Comparison of ENCODE assay signal across 9 cellular contexts in genomic region chrX:72305286-72306084, GRCh38. TPM values are rescaled to one million over a fixed set of nuclear protein-coding genes. Genes with fewer than 3 reads are reported as not detected.
DNase-seq lines count a peak whose midpoint lies in the region; ATAC-seq, FAIRE-seq and TF ChIP-seq lines count a peak whose summit lies in the region.
"Had no signal": no experiment of that assay in that cellular context is flagged by ENCODE, and none has a peak within 500 bp of the region (broad histone marks: within the 10 kb centered on the region; RNA-seq: fewer than 3 reads in every experiment).

A gene with protein sequence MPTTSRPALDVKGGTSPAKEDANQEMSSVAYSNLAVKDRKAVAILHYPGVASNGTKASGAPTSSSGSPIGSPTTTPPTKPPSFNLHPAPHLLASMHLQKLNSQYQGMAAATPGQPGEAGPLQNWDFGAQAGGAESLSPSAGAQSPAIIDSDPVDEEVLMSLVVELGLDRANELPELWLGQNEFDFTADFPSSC (minus strand): TSS chrX:72305914. CDS start chrX:72302869, 3,045 bp downstream.

- H3K4me1 ChIP-seq in A549 (peaks cover 15% of the 10 kb centered on the region; the same call in 2 of the 3 replicates), HAP-1 (peaks cover 18% of the 10 kb centered on the region), right atrium auricular region (peaks cover 0 to 38% of the 10 kb centered on the region in 2 donors), skeletal muscle tissue (ENCODE audit: control insufficient read depth in 3 of 3, insufficient read depth in 3 of 3, low read length in 3 of 3) (peaks cover 13 to 28% (median 14%) of the 10 kb centered on the region in 3 donors)

- no peaks in the 10 kb centered on the region for H3K36me3 Mint-ChIP-seq in activated T-cell treated with anti-CD3 and anti-CD28 coated beads, Interleukin-2, amount 50 U/mL, for 24 hours (ENCODE audit: low read depth)

- H3K4me3 ChIP-seq in A549 (peak within 1 kb of the TSS; percentile 63), HAP-1 (peak within 1 kb of the TSS; percentile 55), right atrium auricular region (peak within 1 kb of the TSS; percentile 47 to 56), skeletal muscle tissue (ENCODE audit: low read length in 3 of 3) (peak within 1 kb of the TSS; percentile 51 to 65 (median 63))

- no peak for TF ChIP-seq RAD21 in A549 (conservative IDR thresholded peaks at IDR 0.05 in 1 of 2, IDR thresholded peaks at IDR 0.05 in 1 of 2)

- DNase-seq in A549 (ENCODE audit: low read depth in 1 of 2, low spot score in 1 of 2) (peak in 1 of 2 experiments; percentile 15), HAP-1 (ENCODE audit: low spot score in 2 of 2) (peak; percentile 19 to 54), right atrium auricular region (ENCODE audit: low spot score) (no peak), NOMO-1 treated with DMSO at 0.1 percent for 48 hours (lab: John Stamatoyannopoulos, UW; ENCODE audit: unreplicated experiment) (no peak), NAMALWA (ENCODE audit: low spot score) (no peak)
- DNase-seq in activated T-cell treated with anti-CD3 and anti-CD28 coated beads, Interleukin-2, amount 50 U/mL, for 24 hours: peak; percentile 55

- no peak for FAIRE-seq in A549 (lab: Jason Lieb, UNC)
- FAIRE-seq: endometrium had no signal

- peak; percentile 22 to 49; a peak in 4 of 6 replicates for ATAC-seq in A549
- ATAC-seq in GM19397 (IDR thresholded peaks at IDR 0.05; ENCODE audit: unreplicated experiment): no peak

- H3K4me2 ChIP-seq in A549: peak within 1 kb of the TSS; percentile 95

- WGBS in A549 (ENCODE audit: missing lambda C conversion rate): 2% methylated on average over 40 of the region's 68 CpGs

- POLR2A ChIA-PET in A549 (lab: Yijun Ruan, JAX): no interaction called here

- CTCF ChIA-PET in A549 (lab: Yijun Ruan, JAX): interaction anchor here (1.0 to 1.2 kb wide), 2 partner anchors 26 to 29 kb away, joined by 3 to 5 read pairs; partner anchors contain the start of gene RPS4X

- no peaks in the 10 kb centered on the region for H3K27me3 ChIP-seq in HAP-1 (ENCODE audit: low read depth)
- H3K27me3 ChIP-seq in right atrium auricular region: peaks cover 13 to 32% of the 10 kb centered on the region in 2 donors
- H3K27me3 ChIP-seq in skeletal muscle tissue (ENCODE audit: control insufficient read depth in 3 of 3, insufficient read depth in 3 of 3, low read length in 3 of 3): peaks cover 16 to 71% (median 28%) of the 10 kb centered on the region in 3 donors

- H3K9ac ChIP-seq in skeletal muscle tissue (ENCODE audit: low read depth in 1 of 3, low read length in 3 of 3): peak within 1 kb of the TSS in 1 of 3 donors; percentile 25

- in situ Hi-C loops in HAP-1 (cut with MboI; ENCODE audit: low sequenced_read_pairs): no loop called here

- no peak for TF ChIP-seq POLR2A in A549 (IDR thresholded peaks at IDR 0.05; ENCODE audit: low read length)

- peaks cover 38% of the 10 kb centered on the region for H3K4me1 Mint-ChIP-seq in activated T-cell treated with anti-CD3 and anti-CD28 coated beads, Interleukin-2, amount 50 U/mL, for 24 hours (ENCODE audit: low read depth)

- TF ChIP-seq CTCF in A549 (IDR thresholded peaks at IDR 0.05) (no peak), right atrium auricular region (IDR thresholded peaks at IDR 0.05) (no peak)

- H3K27ac ChIP-seq in A549 (peak within 1 kb of the TSS; percentile 57 to 77; a peak in 5 of 6 replicates), right atrium auricular region (no peak within 1 kb of the TSS), skeletal muscle tissue (ENCODE audit: low read depth, low read length) (no peak within 1 kb of the TSS)

- no peak for TF ChIP-seq EP300 in A549 (IDR thresholded peaks at IDR 0.05)

- H3K9me3 ChIP-seq in A549 (no peaks in the 10 kb centered on the region), HAP-1 (no peaks in the 10 kb centered on the region), right atrium auricular region (no peaks in the 10 kb centered on the region), skeletal muscle tissue (ENCODE audit: control insufficient read depth in 3 of 3, low read length in 3 of 3) (no peaks in the 10 kb centered on the region)

- H3K27ac Mint-ChIP-seq in activated T-cell treated with anti-CD3 and anti-CD28 coated beads, Interleukin-2, amount 50 U/mL, for 24 hours: peak within 1 kb of the TSS; percentile 27

- peaks cover 91% of the 10 kb centered on the region for H3K27me3 Mint-ChIP-seq in activated T-cell treated with anti-CD3 and anti-CD28 coated beads, Interleukin-2, amount 50 U/mL, for 24 hours

- peak within 1 kb of the TSS; percentile 73 for H3K4me3 Mint-ChIP-seq in activated T-cell treated with anti-CD3 and anti-CD28 coated beads, Interleukin-2, amount 50 U/mL, for 24 hours

- H3K36me3 ChIP-seq in HAP-1 (replicated peaks): no peaks in the 10 kb centered on the region
- H3K36me3 ChIP-seq in right atrium auricular region: no peaks in the 10 kb centered on the region
- H3K36me3 ChIP-seq in skeletal muscle tissue (ENCODE audit: control insufficient read depth in 3 of 3, insufficient read depth in 3 of 3, low read length in 3 of 3): no peaks in the 10 kb centered on the region

- H3K9me3 Mint-ChIP-seq in activated T-cell treated with anti-CD3 and anti-CD28 coated beads, Interleukin-2, amount 50 U/mL, for 24 hours: no peaks in the 10 kb centered on the region

TF ChIP-seq in A549, 52 proteins besides CTCF, POLR2A, EP300 and RAD21:
- TF ChIP-seq RNF2 (IDR thresholded peaks at IDR 0.05; ENCODE audit: borderline replicate concordance, low read depth) (peak; percentile 6; the same call in 1 of the 2 replicates), RFX5 (IDR thresholded peaks at IDR 0.05) (no peak)
TF ChIP-seq in A549: peak in this region for 1.

RNA-seq across cellular contexts. Expression of the gene that starts here (rescaled TPM):
- polyA plus RNA-seq in A549 (2011; rRNA removed): 0.43 and 0.61 TPM in 2 replicates
- 0.65 and 0.79 TPM in 2 replicates for polyA plus RNA-seq in A549 (2012; cell fraction: cytosol; rRNA removed)
- 0.47 and 0.56 TPM in 2 replicates for polyA plus RNA-seq in A549 (2012; cell fraction: nucleus; rRNA removed)
- 0.26 to 0.43 TPM (median 0.30 TPM) in 3 replicates for polyA plus RNA-seq in A549 (2017; fragmentation: RNase III; extraction: RNeasy Plus Mini Kit Qiagen cat#74134 plus additional on column Dnase treatment)
- polyA minus RNA-seq in A549 (2011; rRNA and poly(A)+ RNA removed): 0.97 TPM in 1 of 2 replicates, not detected in the other
- under 1 TPM in 1 of 2 donors, not detected in 1; 0.51 TPM for total RNA-seq in right atrium auricular region
- 18.8 TPM for total RNA-seq in skeletal muscle tissue

Comparison
In these comparisons a context has a peak if more than half of its experiments do, and no peak if none do; other contexts are left out.
1. RNA of the gene that starts here (total RNA-seq): 18.8 TPM in skeletal muscle tissue (single experiment); 0.51 TPM in right atrium auricular region; every median in the first group is over 10 times any median in the second.
2. Peak in ATAC-seq, H3K4me3 ChIP-seq, H3K27ac ChIP-seq and H3K4me2 ChIP-seq in A549; RNA of the gene not detected or under 1 TPM.
3. DNase-seq: peak in HAP-1 (2 of 2) and activated T-cell treated with anti-CD3 and anti-CD28 coated beads, Interleukin-2, amount 50 U/mL, for 24 hours (single experiment); none in right atrium auricular region (single experiment), NOMO-1 treated with DMSO at 0.1 percent for 48 hours (single experiment) and NAMALWA (single experiment).
4. Peak in every context shown above with its lines, with median percentiles within 50 percentile points of each other: H3K4me3 ChIP-seq.